In the genomic region with DNA sequence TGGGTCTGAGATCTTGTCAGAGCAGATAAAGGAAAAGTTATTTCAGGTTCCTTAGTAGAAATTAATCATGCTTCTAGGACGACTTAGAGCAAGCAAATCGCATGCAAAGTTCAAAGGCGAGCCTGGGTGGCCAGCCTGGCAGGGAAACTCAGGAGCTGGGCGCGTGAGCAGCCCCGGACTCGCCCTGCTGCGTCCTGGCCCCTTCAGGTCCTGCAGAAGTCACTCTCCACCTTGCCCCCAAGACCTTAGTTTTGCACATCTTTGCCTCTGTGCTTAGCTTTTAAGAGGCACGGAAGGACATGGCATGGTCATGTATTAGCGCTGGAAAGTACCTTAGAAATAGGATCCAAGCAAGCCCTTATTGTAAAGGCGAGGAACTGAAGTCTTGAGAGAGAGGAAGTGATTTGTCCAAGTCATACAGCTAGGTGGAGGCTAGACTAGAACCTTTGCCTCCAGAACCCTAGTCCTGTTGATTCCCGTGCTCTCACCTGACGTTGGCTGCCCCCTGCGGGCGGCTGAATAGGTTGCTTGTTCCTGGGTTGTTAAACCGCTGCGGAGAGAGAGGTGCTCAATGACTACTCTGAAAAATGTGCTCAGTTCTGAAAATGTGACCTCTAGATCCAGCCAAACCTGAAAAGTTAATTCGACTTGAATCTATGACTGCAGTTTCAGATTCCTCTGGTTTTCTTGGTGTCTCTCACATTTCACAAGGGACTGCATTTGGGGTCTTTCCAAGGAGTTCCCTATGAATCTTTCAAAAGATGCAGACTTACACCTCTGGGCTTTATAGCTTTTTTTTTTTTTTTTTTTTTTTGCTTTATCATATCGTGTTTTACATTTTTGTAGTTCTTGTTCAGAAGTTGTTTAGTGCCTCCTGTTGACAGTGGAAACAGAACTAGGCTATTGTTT, we compare ENCODE assay signal across 8 cellular contexts. TPM values are rescaled to one million over a fixed set of nuclear protein-coding genes. Genes with fewer than 3 reads are reported as not detected.
DNase-seq lines count a peak whose midpoint lies in the region; ATAC-seq and TF ChIP-seq lines count a peak whose summit lies in the region.

No MANE protein-coding gene starts in this region.

- peaks cover 36% of the 10 kb centered on the region for H3K4me1 Mint-ChIP-seq in CD4-positive, alpha-beta T cell (ENCODE audit: low read depth)
- peaks cover 42% of the 10 kb centered on the region for H3K4me1 Mint-ChIP-seq in activated T-cell treated with anti-CD3 and anti-CD28 coated beads, Interleukin-2, amount 50 U/mL, for 24 hours (ENCODE audit: low read depth)

- no peaks in the 10 kb centered on the region for H3K27me3 Mint-ChIP-seq in CD4-positive, alpha-beta T cell
- no peaks in the 10 kb centered on the region for H3K27me3 Mint-ChIP-seq in activated T-cell treated with anti-CD3 and anti-CD28 coated beads, Interleukin-2, amount 50 U/mL, for 24 hours

- no peak overlapping the region for H2AK5ac ChIP-seq in trophoblast cell (ENCODE audit: low read length)

- no peak overlapping the region for H3K4ac ChIP-seq in trophoblast cell (ENCODE audit: low read depth, low read length)

- no peaks in the 10 kb centered on the region for H3K9me3 ChIP-seq in CD4-positive, alpha-beta T cell (ENCODE audit: control insufficient read depth, low read length)
- H3K9me3 ChIP-seq in OCI-LY3 (ENCODE audit: insufficient read depth, low read length) (no peaks in the 10 kb centered on the region), trophoblast cell (ENCODE audit: insufficient read depth, low read depth, low read length) (peaks cover 4% of the 10 kb centered on the region), MG63 (no peaks in the 10 kb centered on the region)

- intact Hi-C loops in CD4-positive, alpha-beta T cell (cut with DNase I, micrococcal nuclease) = loop anchor here (1.0 to 10.0 kb wide), 10 partner anchors 20 to 1009 kb away; partner anchors contain the start of gene HBS1L (in 1 of the 2)

- no peaks in the 10 kb centered on the region for H3K79me1 ChIP-seq in trophoblast cell (ENCODE audit: low read length)

- peak overlapping the region; percentile 57 for H3K27ac Mint-ChIP-seq in CD4-positive, alpha-beta T cell
- peak overlapping the region; percentile 99 for H3K27ac Mint-ChIP-seq in activated T-cell treated with anti-CD3 and anti-CD28 coated beads, Interleukin-2, amount 50 U/mL, for 24 hours

- H3K4me2 ChIP-seq in OCI-LY3 (ENCODE audit: low read length) = peak overlapping the region; percentile 92
- peak overlapping the region; percentile 100 for H3K4me2 ChIP-seq in trophoblast cell (ENCODE audit: low read length)

- H3K14ac ChIP-seq in trophoblast cell (ENCODE audit: low read length) = no peak overlapping the region

- H2BK120ac ChIP-seq in trophoblast cell (ENCODE audit: insufficient read depth, low read length, poor library complexity) = no peak overlapping the region

- peaks cover 12% of the 10 kb centered on the region for H3K36me3 Mint-ChIP-seq in CD4-positive, alpha-beta T cell (ENCODE audit: low read depth)
- H3K36me3 Mint-ChIP-seq in activated T-cell treated with anti-CD3 and anti-CD28 coated beads, Interleukin-2, amount 50 U/mL, for 24 hours (ENCODE audit: low read depth) = peaks cover 56% of the 10 kb centered on the region

- H4K12ac ChIP-seq in trophoblast cell (ENCODE audit: low read depth, low read length) = no peak overlapping the region

- H3K9me3 Mint-ChIP-seq in CD4-positive, alpha-beta T cell = no peaks in the 10 kb centered on the region
- no peaks in the 10 kb centered on the region for H3K9me3 Mint-ChIP-seq in activated T-cell treated with anti-CD3 and anti-CD28 coated beads, Interleukin-2, amount 50 U/mL, for 24 hours

- no peak overlapping the region for H2BK5ac ChIP-seq in trophoblast cell (ENCODE audit: low read depth, low read length, poor library complexity)

- peak overlapping the region; percentile 90 for H3K4me3 ChIP-seq in OCI-LY3 (ENCODE audit: low read length)
- H3K4me3 ChIP-seq in fibroblast of villous mesenchyme (ENCODE audit: low read depth, low read length) = peak overlapping the region; percentile 68
- no peak overlapping the region for H3K4me3 ChIP-seq in trophoblast cell (ENCODE audit: low read depth, low read length)
- H3K4me3 ChIP-seq in MG63 = no peak overlapping the region

- POLR2A ChIA-PET in CD4-positive, alpha-beta T cell (lab: Charles Lee) = interaction anchor here (0.7 to 4.7 kb wide), 11 partner anchors 14 to 1413 kb away, joined by 3 to 31 read pairs (median 5); partner anchors contain the start of gene HBS1L

- H2AFZ ChIP-seq in OCI-LY3 (ENCODE audit: low read depth, low read length) (peak overlapping the region; percentile 32; the same call in 1 of the 2 replicates), trophoblast cell (ENCODE audit: insufficient read depth, low read length, poor library complexity) (no peak overlapping the region)

- ATAC-seq in CD4-positive, alpha-beta T cell (ENCODE audit: poor library complexity) = peak; percentile 57
- ATAC-seq in GM19328 (IDR thresholded peaks at IDR 0.05; ENCODE audit: unreplicated experiment) (peak; percentile 24), HG03469 (IDR thresholded peaks at IDR 0.05; ENCODE audit: unreplicated experiment) (peak; percentile 22)

- CTCF ChIA-PET in CD4-positive, alpha-beta T cell (lab: Charles Lee) = interaction anchor here (0.5 to 3.0 kb wide), 26 partner anchors 9 to 1638 kb away, joined by 3 to 23 read pairs (median 4); partner anchors contain the start of gene HBS1L

- H3K36me3 ChIP-seq in OCI-LY3 (replicated peaks; ENCODE audit: low read depth, low read length) = peaks cover 16% of the 10 kb centered on the region
- no peaks in the 10 kb centered on the region for H3K36me3 ChIP-seq in trophoblast cell (ENCODE audit: control insufficient read depth in 1 of 2, insufficient read depth in 2 of 2, low read length in 2 of 2)
- H3K36me3 ChIP-seq in MG63 = no peaks in the 10 kb centered on the region

- H2BK12ac ChIP-seq in trophoblast cell (ENCODE audit: low read length) = no peak overlapping the region

- no peak overlapping the region for H4K91ac ChIP-seq in trophoblast cell (ENCODE audit: low read depth, low read length)

- no peaks in the 10 kb centered on the region for H3K27me3 ChIP-seq in CD4-positive, alpha-beta T cell (ENCODE audit: control insufficient read depth, insufficient read depth, low read length)
- H3K27me3 ChIP-seq in OCI-LY3 (ENCODE audit: low read depth, low read length) (no peaks in the 10 kb centered on the region), trophoblast cell (ENCODE audit: insufficient read depth, low read length) (peaks cover 30% of the 10 kb centered on the region), MG63 (peaks cover 49% of the 10 kb centered on the region)

- TF ChIP-seq CTCF in CD4-positive, alpha-beta T cell (IDR thresholded peaks at IDR 0.05) = peak; percentile 67
- TF ChIP-seq CTCF in OCI-LY3 (IDR thresholded peaks at IDR 0.05; ENCODE audit: low read depth, low read length) (peak; percentile 70), fibroblast of villous mesenchyme (IDR thresholded peaks at IDR 0.05; ENCODE audit: insufficient read depth, low read depth, low read length) (peak; percentile 58)

- H3K9ac ChIP-seq in OCI-LY3 (ENCODE audit: low read length) (peak overlapping the region; percentile 91), trophoblast cell (ENCODE audit: low read length) (no peak overlapping the region)

- peak overlapping the region; percentile 24 for H3K27ac ChIP-seq in CD4-positive, alpha-beta T cell (ENCODE audit: low read depth, low read length)
- peak overlapping the region; percentile 100 for H3K27ac ChIP-seq in OCI-LY3 (ENCODE audit: low read length)
- H3K27ac ChIP-seq in trophoblast cell (ENCODE audit: low read depth, low read length) = no peak overlapping the region

- peak; percentile 59 to 79 (median 71) for DNase-seq in CD4-positive, alpha-beta T cell
- peak; percentile 82 for DNase-seq in activated T-cell treated with anti-CD3 and anti-CD28 coated beads, Interleukin-2, amount 50 U/mL, for 24 hours
- DNase-seq in fibroblast of villous mesenchyme (ENCODE audit: low read depth) (peak; percentile 43), trophoblast cell (peak; percentile 78 to 84), MG63 (no peak)

- no peak overlapping the region for H3K18ac ChIP-seq in trophoblast cell (ENCODE audit: low read length)

- peak overlapping the region; percentile 94 for H3K4me3 Mint-ChIP-seq in CD4-positive, alpha-beta T cell
- H3K4me3 Mint-ChIP-seq in activated T-cell treated with anti-CD3 and anti-CD28 coated beads, Interleukin-2, amount 50 U/mL, for 24 hours = peak overlapping the region; percentile 95

- H3K23ac ChIP-seq in trophoblast cell (ENCODE audit: low read length) = no peak overlapping the region

- no peak overlapping the region for H4K8ac ChIP-seq in trophoblast cell (ENCODE audit: low read depth, low read length)

- H3K4me1 ChIP-seq in OCI-LY3 (ENCODE audit: low read length) (peaks cover 28% of the 10 kb centered on the region), trophoblast cell (ENCODE audit: control insufficient read depth in 1 of 2, insufficient read depth in 2 of 2, low read length in 2 of 2) (peaks cover 10 to 16% of the 10 kb centered on the region in 2 experiments)

- WGBS in trophoblast cell (ENCODE audit: extremely low coverage, insufficient coverage, insufficient read length) = no CpG with 5 or more reads among the region's 19 CpGs

- H3K79me2 ChIP-seq in OCI-LY3 (ENCODE audit: low read length) (peaks cover 31% of the 10 kb centered on the region), trophoblast cell (ENCODE audit: control insufficient read depth, insufficient read depth, low read length, poor library complexity) (no peaks in the 10 kb centered on the region)

- H4K20me1 ChIP-seq in OCI-LY3 (ENCODE audit: insufficient read depth, low read length) = no peaks in the 10 kb centered on the region

RNA-seq across cellular contexts. Expression of gene MYB, which starts 2.7 kb away (rescaled TPM):
- 1 to 10 TPM; 2.0 to 2.6 TPM for total RNA-seq in CD4-positive, alpha-beta T cell
- total RNA-seq in fibroblast of villous mesenchyme = 0.32 and 0.43 TPM in 2 replicates
- 0.21 and 0.24 TPM in 2 replicates for polyA plus RNA-seq in trophoblast cell (2013)
- total RNA-seq in MG63 (2014; rRNA removed; shearing (Covaris generic); ENCODE audit: low replicate concordance) = 1.5 TPM in 1 of 2 replicates, not detected in the other

Comparison
In these comparisons a context has a peak if more than half of its experiments do, and no peak if none do; other contexts are left out.
1. H3K4me3 ChIP-seq: peak in OCI-LY3 (single experiment) and fibroblast of villous mesenchyme (single experiment); none in trophoblast cell (single experiment) and MG63 (single experiment).
2. Peak in every context shown above with its lines, with median percentiles within 50 percentile points of each other: ATAC-seq and CTCF ChIP-seq.